ENCODE assay signal across 8 cellular contexts in genomic region chr3:142844339-142844977, GRCh38. TPM values are rescaled to one million over a fixed set of nuclear protein-coding genes. Genes with fewer than 3 reads are reported as not detected.
DNase-seq lines count a peak whose midpoint lies in the region; ATAC-seq and TF ChIP-seq lines count a peak whose summit lies in the region.

No MANE protein-coding gene starts in this region.

- no peak for TF ChIP-seq POLR2A in esophagus squamous epithelium (IDR thresholded peaks at IDR 0.05)

- TF ChIP-seq CTCF in PC-9 (conservative IDR thresholded peaks at IDR 0.05) (peak; percentile 62), esophagus squamous epithelium (IDR thresholded peaks at IDR 0.05) (peak in 4 of 6 experiments; percentile 17 to 64 (median 27)), ascending aorta (IDR thresholded peaks at IDR 0.05) (peak in 1 of 3 experiments; percentile 31)

- intact Hi-C loops in PC-9 (cut with micrococcal nuclease; ENCODE audit: unreplicated experiment) (loop anchor here (5.0 kb wide), 1 partner anchor 53 kb away; no protein-coding TSS in a partner anchor), esophagus squamous epithelium (cut with DNase I) (no loop called here), ascending aorta (cut with DNase I) (no loop called here)

- H2AFZ ChIP-seq in PC-9: no peak overlapping the region

- no peaks in the 10 kb centered on the region for H3K9me3 ChIP-seq in PC-9 (ENCODE audit: insufficient read depth, low read depth)
- no peaks in the 10 kb centered on the region for H3K9me3 ChIP-seq in esophagus squamous epithelium
- no peaks in the 10 kb centered on the region for H3K9me3 ChIP-seq in ascending aorta

- peaks cover 5% of the 10 kb centered on the region for H3K4me1 ChIP-seq in PC-9 (replicated peaks; ENCODE audit: insufficient read depth)
- H3K4me1 ChIP-seq in esophagus squamous epithelium: no peaks in the 10 kb centered on the region
- no peaks in the 10 kb centered on the region for H3K4me1 ChIP-seq in ascending aorta

- H3K79me2 ChIP-seq in PC-9 (ENCODE audit: low read depth): no peaks in the 10 kb centered on the region

- H3K36me3 ChIP-seq in PC-9 (ENCODE audit: low read depth): no peaks in the 10 kb centered on the region
- H3K36me3 ChIP-seq in esophagus squamous epithelium: no peaks in the 10 kb centered on the region
- no peaks in the 10 kb centered on the region for H3K36me3 ChIP-seq in ascending aorta

- H4K20me1 ChIP-seq in PC-9 (ENCODE audit: insufficient read depth): no peaks in the 10 kb centered on the region

- H3K27me3 ChIP-seq in PC-9 (ENCODE audit: insufficient read depth, low read depth) (no peaks in the 10 kb centered on the region), esophagus squamous epithelium (no peaks in the 10 kb centered on the region), ascending aorta (no peaks in the 10 kb centered on the region)

- peak; percentile 24 for DNase-seq in NCI-H2196 (lab: John Stamatoyannopoulos, UW; ENCODE audit: unreplicated experiment)
- DNase-seq in NCI-H2196 treated with DMSO at 0.1 percent for 48 hours (lab: John Stamatoyannopoulos, UW; ENCODE audit: unreplicated experiment): no peak
- DNase-seq in HEK293T (ENCODE audit: extremely low spot score): peak; percentile 54
- peak in 1 of 2 experiments; percentile 42 for DNase-seq in PC-9
- DNase-seq in esophagus squamous epithelium (lab: John Stamatoyannopoulos, UW): no peak
- DNase-seq in ecto neural progenitor cell (ENCODE audit: low spot score): no peak
- DNase-seq in ascending aorta (ENCODE audit: low spot score in 2 of 2): no peak

- H3K9me2 ChIP-seq in PC-9 (ENCODE audit: insufficient read depth): no peaks in the 10 kb centered on the region

- H3K27ac ChIP-seq in PC-9 (no peak overlapping the region), esophagus squamous epithelium (no peak overlapping the region), ascending aorta (no peak overlapping the region)

- POLR2A ChIA-PET in HEK293T (lab: Yijun Ruan, JAX) (no interaction called here), PC-9 (lab: Charles Lee; ENCODE audit: unreplicated experiment) (no interaction called here)

- CTCF ChIA-PET in HEK293T (lab: Yijun Ruan, JAX) (no interaction called here), PC-9 (lab: Charles Lee) (interaction anchor here (1.1 kb wide), 1 partner anchor 104 kb away, joined by 3 read pairs; no protein-coding TSS in a partner anchor)

- 0 out of 2 replicates have a peak, but pooled peaks cover 1% of the 10 kb centered on the region for H3F3A ChIP-seq in PC-9 (ENCODE audit: insufficient read depth, low read depth)

- H3K4me2 ChIP-seq in PC-9: no peak overlapping the region

- no TSS peak for BruUV-seq in PC-9 (replicated peaks; lab: Mats Ljungman, UMichigan)

- H3K4me3 ChIP-seq in PC-9 (no peak overlapping the region), esophagus squamous epithelium (no peak overlapping the region), ascending aorta (no peak overlapping the region)

- 36 to 56% methylated on average over 4 of the region's 4 CpGs for whole genome bisulfite sequencing in esophagus squamous epithelium, 2 donors

- ATAC-seq in GM21423 (IDR thresholded peaks at IDR 0.05; ENCODE audit: unreplicated experiment): no peak

TF ChIP-seq in HEK293T, 16 proteins besides CTCF, POLR2A, EP300 and RAD21:
- TF ChIP-seq L3MBTL2 (conservative IDR thresholded peaks at IDR 0.05): no peak
- no peak for TF ChIP-seq PKNOX1 (IDR thresholded peaks at IDR 0.05)
- no peak for TF ChIP-seq TARDBP (IDR thresholded peaks at IDR 0.05)
- no peak for TF ChIP-seq FOXA1 (IDR thresholded peaks at IDR 0.05)
- no peak for TF ChIP-seq ARNT (IDR thresholded peaks at IDR 0.05)
- TF ChIP-seq HDGF (IDR thresholded peaks at IDR 0.05; ENCODE audit: borderline replicate concordance): no peak
- TF ChIP-seq NFRKB (IDR thresholded peaks at IDR 0.05): no peak
- TF ChIP-seq CTBP1 (IDR thresholded peaks at IDR 0.05; ENCODE audit: borderline replicate concordance): no peak
- no peak for TF ChIP-seq SP1 (IDR thresholded peaks at IDR 0.05)
- TF ChIP-seq SUZ12 (IDR thresholded peaks at IDR 0.05): no peak
- no peak for TF ChIP-seq BHLHE40 (IDR thresholded peaks at IDR 0.05; ENCODE audit: borderline replicate concordance)
- TF ChIP-seq FOXK2 (IDR thresholded peaks at IDR 0.05): no peak
- no peak for TF ChIP-seq ZNF384 (IDR thresholded peaks at IDR 0.05)
- no peak for TF ChIP-seq LEF1 (IDR thresholded peaks at IDR 0.05; ENCODE audit: borderline replicate concordance)
- no peak for TF ChIP-seq ELF4 (IDR thresholded peaks at IDR 0.05)
- no peak for TF ChIP-seq FOXM1 (IDR thresholded peaks at IDR 0.05; ENCODE audit: borderline replicate concordance)

RNA-seq across cellular contexts. Expression of gene PCOLCE2, which starts 44.4 kb away (rescaled TPM):
- 1.5 and 2.5 TPM in 2 replicates for total RNA-seq in PC-9 (2021)
- total RNA-seq in esophagus squamous epithelium: 10 to 100 TPM in 2 of 4 donors, 1 to 10 TPM in 1, under 1 TPM in 1; 0.38 to 19.1 (median 6.4) TPM
- total RNA-seq in ascending aorta: 58.1 TPM

Comparison
In these comparisons a context has a peak if more than half of its experiments do, and no peak if none do; other contexts are left out.
1. DNase-seq: peak in NCI-H2196 (single experiment) and HEK293T (single experiment); none in NCI-H2196 treated with DMSO at 0.1 percent for 48 hours (single experiment), esophagus squamous epithelium (single experiment), ecto neural progenitor cell (single experiment) and ascending aorta (0 of 2).